ENCODE assay signal across 8 cellular contexts in genomic region chr5:80043187-80043586, GRCh38.
"Had no signal": no experiment of that assay in that cellular context is flagged by ENCODE, and none has a peak within 500 bp of the region (broad histone marks: within the 10 kb centered on the region; RNA-seq: fewer than 3 reads in every experiment).

No MANE protein-coding gene starts in this region.

- H3K4me2 ChIP-seq: GM23338, KMS-11 had no signal

- H3K4me3 ChIP-seq: GM23338 had no signal

- ATAC-seq: GM23338 had no signal

- H3K27ac ChIP-seq: KMS-11 had no signal

- H2AFZ ChIP-seq: GM23338 had no signal

- FAIRE-seq: H1, H54, HTR-8/SVneo had no signal

- DNase-seq: H9, HCEC 1CT, KBM-7 had no signal

- H3K9ac ChIP-seq: KMS-11 had no signal
